1 cellular context compared by ENCODE assay signal in the genomic region with DNA sequence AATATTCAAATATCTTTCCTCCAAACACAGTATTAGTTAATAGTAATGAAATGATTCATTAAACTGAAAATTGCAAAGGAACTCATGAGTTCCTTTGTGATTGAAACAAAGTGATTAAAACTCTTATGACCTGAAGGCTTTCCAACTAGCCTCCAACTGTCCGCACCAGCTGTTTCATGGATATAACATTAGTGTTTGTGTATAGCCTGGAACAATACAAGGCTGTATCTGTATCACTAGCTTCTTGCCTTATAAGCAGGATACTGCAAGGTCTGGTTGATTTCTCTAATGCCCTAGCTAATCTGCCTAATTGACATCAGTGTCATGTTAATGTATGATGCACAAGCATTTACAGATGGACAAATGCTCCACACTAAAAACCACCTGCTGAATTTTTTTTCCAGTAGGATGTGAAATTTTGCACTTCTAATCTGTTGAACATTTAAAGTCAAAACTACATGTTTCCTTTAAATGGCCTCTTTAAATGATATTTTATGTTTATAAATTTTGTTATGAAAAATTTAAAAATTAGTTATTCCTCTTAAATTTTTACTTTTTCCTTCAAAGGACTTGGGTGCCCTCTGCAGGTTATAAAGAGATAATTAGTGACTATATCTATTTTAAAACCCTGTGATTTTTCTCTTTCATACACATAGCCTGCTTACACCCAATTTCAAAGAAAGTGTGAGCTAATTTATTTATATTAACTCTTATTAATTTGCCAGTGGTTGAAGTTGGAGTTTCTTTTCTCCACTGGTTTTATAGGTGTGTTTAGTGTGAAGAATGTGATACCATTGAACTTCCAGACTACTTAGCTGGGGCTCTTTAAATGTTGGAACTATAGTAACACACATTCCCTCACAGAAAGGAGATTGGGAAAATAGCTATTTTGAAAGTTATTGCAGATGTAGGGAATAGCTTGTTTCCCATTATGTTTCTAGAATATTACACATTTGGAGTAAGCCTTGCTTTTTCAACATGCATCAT.
TF ChIP-seq lines count a peak whose summit lies in the region.

No MANE protein-coding gene starts in this region.

TF ChIP-seq in GM12878, 131 proteins besides CTCF, POLR2A, EP300 and RAD21:
- TF ChIP-seq KAT2A (conservative IDR thresholded peaks at IDR 0.05; ENCODE audit: control insufficient read depth, low read depth, low read length) (no peak), ZNF217 (IDR thresholded peaks at IDR 0.05) (no peak), PBX3 (IDR thresholded peaks at IDR 0.05; ENCODE audit: insufficient replicate concordance, low read depth, low read length) (no peak), STAT1 (conservative IDR thresholded peaks at IDR 0.05) (no peak), ZNF384 (IDR thresholded peaks at IDR 0.05; ENCODE audit: borderline replicate concordance, low read depth, low read length) (no peak), NBN (IDR thresholded peaks at IDR 0.05) (no peak), SIX5 (IDR thresholded peaks at IDR 0.05; ENCODE audit: low read depth, low read length, severe bottlenecking) (no peak), KDM1A (IDR thresholded peaks at IDR 0.05; ENCODE audit: borderline replicate concordance) (no peak), ZBTB40 (IDR thresholded peaks at IDR 0.05; ENCODE audit: borderline replicate concordance) (no peak), ATF3 (IDR thresholded peaks at IDR 0.05; ENCODE audit: borderline replicate concordance, extremely low read depth, low read depth, low read length) (no peak), USF2 (IDR thresholded peaks at IDR 0.05; ENCODE audit: borderline replicate concordance, low read depth, low read length) (no peak), EZH2 (IDR thresholded peaks at IDR 0.05; ENCODE audit: borderline replicate concordance, control insufficient read depth, low read depth, low read length) (no peak), ASH2L (IDR thresholded peaks at IDR 0.05; ENCODE audit: borderline replicate concordance, low read depth) (no peak), HDGF (IDR thresholded peaks at IDR 0.05) (no peak), SREBF2 (IDR thresholded peaks at IDR 0.05; ENCODE audit: low read length) (no peak), TCF7 (IDR thresholded peaks at IDR 0.05; ENCODE audit: borderline replicate concordance) (no peak), CHD4 (IDR thresholded peaks at IDR 0.05) (no peak), IRF4 (IDR thresholded peaks at IDR 0.05; ENCODE audit: low read depth, low read length) (no peak)
- TF ChIP-seq, protein P1, sequence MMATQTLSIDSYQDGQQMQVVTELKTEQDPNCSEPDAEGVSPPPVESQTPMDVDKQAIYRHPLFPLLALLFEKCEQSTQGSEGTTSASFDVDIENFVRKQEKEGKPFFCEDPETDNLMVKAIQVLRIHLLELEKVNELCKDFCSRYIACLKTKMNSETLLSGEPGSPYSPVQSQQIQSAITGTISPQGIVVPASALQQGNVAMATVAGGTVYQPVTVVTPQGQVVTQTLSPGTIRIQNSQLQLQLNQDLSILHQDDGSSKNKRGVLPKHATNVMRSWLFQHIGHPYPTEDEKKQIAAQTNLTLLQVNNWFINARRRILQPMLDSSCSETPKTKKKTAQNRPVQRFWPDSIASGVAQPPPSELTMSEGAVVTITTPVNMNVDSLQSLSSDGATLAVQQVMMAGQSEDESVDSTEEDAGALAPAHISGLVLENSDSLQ (IDR thresholded peaks at IDR 0.05) = no peak
